Comparison of ENCODE assay signal across 27 cellular contexts in the genomic region with DNA sequence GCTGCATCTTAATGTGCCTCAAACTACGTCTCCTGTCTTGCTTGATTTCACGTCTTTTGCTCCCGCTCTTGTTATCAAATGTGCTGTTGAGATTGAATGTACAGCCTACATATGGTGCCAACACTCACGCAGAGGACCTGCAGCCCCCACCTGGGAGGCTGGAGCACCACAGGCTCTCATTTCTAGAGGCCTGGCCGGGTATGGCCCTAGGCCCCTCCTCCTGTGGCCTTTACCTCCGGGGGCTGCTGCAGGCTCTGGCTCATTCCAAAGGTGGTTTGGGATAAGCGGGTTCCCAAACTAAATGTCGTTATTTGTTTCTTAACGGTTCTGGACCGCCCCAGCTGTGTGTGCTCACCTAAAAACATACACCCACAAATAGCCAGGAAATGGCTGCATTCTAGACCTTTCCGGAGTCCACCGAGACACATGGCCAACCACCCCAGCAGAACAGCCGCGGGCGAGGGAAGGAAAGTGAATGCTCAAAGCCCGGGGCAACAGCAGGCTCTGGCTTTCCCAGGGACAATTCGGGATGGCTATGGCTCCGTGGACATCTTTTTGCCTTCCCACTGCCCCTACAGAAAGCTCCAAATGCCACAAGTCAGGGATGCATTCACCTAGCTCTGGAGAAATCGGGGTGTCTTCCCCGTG.
"Had no signal": no experiment of that assay in that cellular context is flagged by ENCODE, and none has a peak within 500 bp of the region (broad histone marks: within the 10 kb centered on the region; RNA-seq: fewer than 3 reads in every experiment).

No MANE protein-coding gene starts in this region.

- H3K4me3 Mint-ChIP-seq: natural killer cell; stimulated activated memory B cell treated with anti-CD40 and anti-IgM and Interleukin-4, amounts not matched to agents 10 μg/mL and 1 μg/mL and 100 μg/mL, for 72 hours; stimulated activated naive CD8-positive, alpha-beta T cell treated with anti-CD3 and anti-CD28 coated beads, Interleukin-15, amount 100 ng/mL, for 72 hours; type B pancreatic cell had no signal

- FAIRE-seq: pancreas, small intestine had no signal

- H3K9me3 ChIP-seq: neutrophil, pancreas, prostate gland, right lobe of liver, sigmoid colon, suprapubic skin, testis, tibial artery, transverse colon, upper lobe of right lung, vagina had no signal

- H3K9me3 Mint-ChIP-seq: naive thymus-derived CD4-positive, alpha-beta T cell; natural killer cell; nephron; stimulated activated memory B cell treated with anti-CD40 and anti-IgM and Interleukin-4, amounts not matched to agents 10 μg/mL and 1 μg/mL and 100 μg/mL, for 72 hours; stimulated activated naive CD8-positive, alpha-beta T cell treated with anti-CD3 and anti-CD28 coated beads, Interleukin-15, amount 100 ng/mL, for 72 hours; type B pancreatic cell had no signal

- H3K27ac ChIP-seq: neutrophil, pancreas, prostate gland, right lobe of liver, sigmoid colon, suprapubic skin, testis, tibial artery, transverse colon, upper lobe of right lung, vagina had no signal

- H3K27ac Mint-ChIP-seq: naive thymus-derived CD4-positive, alpha-beta T cell; natural killer cell; nephron; stimulated activated memory B cell treated with anti-CD40 and anti-IgM and Interleukin-4, amounts not matched to agents 10 μg/mL and 1 μg/mL and 100 μg/mL, for 72 hours; stimulated activated naive CD8-positive, alpha-beta T cell treated with anti-CD3 and anti-CD28 coated beads, Interleukin-15, amount 100 ng/mL, for 72 hours; type B pancreatic cell had no signal

- ATAC-seq: naive thymus-derived CD4-positive, alpha-beta T cell; natural killer cell; pancreas; right cardiac atrium; right lobe of liver; stimulated activated memory B cell treated with anti-CD40 and anti-IgM and Interleukin-4, amounts not matched to agents 10 μg/mL and 1 μg/mL and 100 μg/mL, for 72 hours; stimulated activated naive CD8-positive, alpha-beta T cell treated with anti-CD3 and anti-CD28 coated beads, Interleukin-15, amount 100 ng/mL, for 72 hours; stimulated activated naive CD8-positive, alpha-beta T cell treated with anti-CD3 and anti-CD28 coated beads, Interleukin-15, Interleukin-2, amounts not matched to agents 100 U/mL and 50 U/mL, for 24 hours; upper lobe of right lung had no signal

- H3K4me3 ChIP-seq: pancreas, prostate gland, right lobe of liver, sigmoid colon, suprapubic skin, testis, tibial artery, transverse colon, upper lobe of right lung, vagina had no signal

- H3K4me1 Mint-ChIP-seq: natural killer cell, nephron had no signal

- H3K36me3 ChIP-seq: neutrophil, pancreas, prostate gland, right lobe of liver, suprapubic skin, tibial artery, transverse colon, upper lobe of right lung, vagina had no signal

- H3K27me3 ChIP-seq: testis, vagina had no signal

- H3K4me1 ChIP-seq: pancreas, right lobe of liver, upper lobe of right lung, vagina had no signal

- H3K36me3 Mint-ChIP-seq: naive thymus-derived CD4-positive, alpha-beta T cell; natural killer cell; stimulated activated memory B cell treated with anti-CD40 and anti-IgM and Interleukin-4, amounts not matched to agents 10 μg/mL and 1 μg/mL and 100 μg/mL, for 72 hours; type B pancreatic cell had no signal

- DNase-seq: naive thymus-derived CD4-positive, alpha-beta T cell; natural killer cell; nucleus accumbens; pancreas; retina; right cardiac atrium; right lobe of liver; sigmoid colon; small intestine; stimulated activated CD4-positive, alpha-beta T cell treated with anti-CD3 and anti-CD28 coated beads, Interleukin-1b, Interleukin-23, amount 100 ng/mL, for 48 hours; stimulated activated CD4-positive, alpha-beta T cell treated with anti-CD3 and anti-CD28 coated beads, Interleukin-4, amount 100 ng/mL, for 1 hour; stimulated activated CD4-positive, alpha-beta T cell treated with anti-CD3 and anti-CD28 coated beads, Interleukin-4, amount 100 ng/mL, for 4 hours; stimulated activated CD8-positive, alpha-beta memory T cell treated with anti-CD3 and anti-CD28 coated beads, Interleukin-4, amount 100 ng/mL, for 48 hours; stimulated activated naive CD4-positive, alpha-beta T cell; stimulated activated naive CD8-positive, alpha-beta T cell treated with anti-CD3 and anti-CD28 coated beads, Interleukin-15, amount 100 ng/mL, for 72 hours; stimulated activated naive CD8-positive, alpha-beta T cell treated with anti-CD3 and anti-CD28 coated beads, Interleukin-15, Interleukin-2, amounts not matched to agents 100 U/mL and 50 U/mL, for 24 hours; testis; tibial artery; transverse colon; upper lobe of right lung had no signal
